Comparison of ENCODE assay signal across 10 cellular contexts in genomic region chr3:72401005-72401404, GRCh38.
"Had no signal": no experiment of that assay in that cellular context is flagged by ENCODE, and none has a peak within 500 bp of the region (broad histone marks: within the 10 kb centered on the region; RNA-seq: fewer than 3 reads in every experiment).

No MANE protein-coding gene starts in this region.

- H3K27me3 ChIP-seq: adrenal gland had no signal

- H3K27ac Mint-ChIP-seq: dendritic cell treated with granulocyte-macrophage colony-stimulating factor and Interleukin-4, amounts not matched to agents 40 ng/mL and 50 ng/mL, for 4 days; effector memory CD8-positive, alpha-beta T cell; T-helper 17 cell had no signal

- H3K27ac ChIP-seq: adrenal gland had no signal

- H3K36me3 ChIP-seq: adrenal gland had no signal

- H3K4me3 Mint-ChIP-seq: dendritic cell treated with granulocyte-macrophage colony-stimulating factor and Interleukin-4, amounts not matched to agents 40 ng/mL and 50 ng/mL, for 4 days; effector memory CD8-positive, alpha-beta T cell; T-helper 17 cell had no signal

- DNase-seq: activated CD4-positive, alpha-beta T cell treated with anti-CD3 and anti-CD28 coated beads, Interleukin-2, amount 50 U/mL, for 1 hour; activated naive CD4-positive, alpha-beta T cell treated with Interleukin-2 at 50 U/mL for 16 hours; adrenal gland; effector memory CD8-positive, alpha-beta T cell; hippocampal formation; stimulated activated CD4-positive, alpha-beta T cell treated with anti-CD3 and anti-CD28 coated beads, Interleukin-4, amount 100 ng/mL, for 1 hour; stimulated activated CD8-positive, alpha-beta memory T cell treated with anti-CD3 and anti-CD28 coated beads, Interleukin-4, amount 100 ng/mL, for 48 hours; stimulated activated naive CD8-positive, alpha-beta T cell treated with anti-CD3 and anti-CD28 coated beads, Interleukin-15, Interleukin-2, amounts not matched to agents 100 U/mL and 50 U/mL, for 24 hours; T-helper 17 cell had no signal

- H3K4me3 ChIP-seq: adrenal gland had no signal

- H3K27me3 Mint-ChIP-seq: dendritic cell treated with granulocyte-macrophage colony-stimulating factor and Interleukin-4, amounts not matched to agents 40 ng/mL and 50 ng/mL, for 4 days; effector memory CD8-positive, alpha-beta T cell; T-helper 17 cell had no signal

- ATAC-seq: effector memory CD8-positive, alpha-beta T cell; stimulated activated naive CD8-positive, alpha-beta T cell treated with anti-CD3 and anti-CD28 coated beads, Interleukin-15, Interleukin-2, amounts not matched to agents 100 U/mL and 50 U/mL, for 24 hours had no signal

- H3K9me3 ChIP-seq: adrenal gland had no signal

- H3K9me3 Mint-ChIP-seq: dendritic cell treated with granulocyte-macrophage colony-stimulating factor and Interleukin-4, amounts not matched to agents 40 ng/mL and 50 ng/mL, for 4 days; effector memory CD8-positive, alpha-beta T cell had no signal
